ENCODE assay signal across 8 cellular contexts in the genomic region with DNA sequence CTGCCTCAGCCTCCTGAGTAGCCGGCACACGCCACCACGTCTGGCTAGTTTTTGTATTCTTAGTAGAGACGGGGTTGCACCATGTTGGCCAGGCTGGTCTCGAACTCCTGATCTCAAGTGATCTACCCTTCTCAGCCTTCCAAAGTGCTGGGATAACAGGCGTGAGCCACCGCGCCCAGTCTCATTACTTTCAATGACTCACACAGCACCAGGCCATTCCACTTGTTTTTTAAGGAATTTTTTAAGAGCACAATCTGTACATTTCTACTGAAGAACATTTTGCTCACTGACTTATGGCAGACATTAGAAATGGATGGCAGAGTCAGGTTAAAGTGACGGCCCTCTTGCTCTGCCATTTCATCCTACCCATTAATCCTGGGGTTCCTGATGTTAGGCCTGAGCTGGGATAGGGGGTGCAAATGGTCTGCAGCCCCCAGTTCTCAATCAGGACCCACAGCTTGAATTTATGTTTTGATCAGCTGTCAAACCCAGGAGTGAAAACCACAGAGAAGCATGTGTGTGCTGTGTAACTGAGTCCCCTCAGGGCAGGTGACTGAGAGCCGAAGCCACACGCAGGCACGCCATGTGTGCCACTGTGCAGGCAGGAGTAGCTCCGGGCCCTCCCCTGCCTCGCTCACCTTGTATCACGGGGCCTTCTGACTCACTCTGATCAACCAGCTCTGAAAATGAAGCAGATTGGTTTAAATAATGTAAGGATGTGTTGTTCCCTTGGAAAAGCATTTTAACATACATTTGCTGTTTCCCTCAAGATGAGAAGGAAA.
DNase-seq lines count a peak whose midpoint lies in the region; ATAC-seq, FAIRE-seq and TF ChIP-seq lines count a peak whose summit lies in the region.
"Not testable (repeated sequence)": the region's sequence is repeated elsewhere in the genome, so short reads cannot be mapped to it uniquely, and the experiment has no call there.

No MANE protein-coding gene starts in this region.

- H3K4me3 ChIP-seq in BE2C (ENCODE audit: low read depth, low read length); PC-3 (ENCODE audit: low read length); GM12878; lower leg skin (ENCODE audit: low read depth, poor library complexity, severe bottlenecking); spleen; upper lobe of left lung: not testable (repeated sequence)

- not testable (repeated sequence) for H3K36me3 ChIP-seq in BE2C; PC-3 (ENCODE audit: low read depth, low read length); GM12878 (ENCODE audit: control insufficient read depth in 2 of 2, insufficient read depth in 2 of 2, low read length in 1 of 2); spleen; upper lobe of left lung

- in situ Hi-C loops in GM12878 (cut with MboI): not testable (repeated sequence)

- CTCF ChIA-PET in PC-3 (lab: Charles Lee); activated B cell treated with CpG ODN at 0.5 μM for 24 hours (lab: Charles Lee); GM12878 (lab: Yijun Ruan, JAX): not testable (repeated sequence)

- SMC1A ChIA-PET in GM12878 (lab: Charles Lee; ENCODE audit: uncharacterized antibody, unreplicated experiment): not testable (repeated sequence)

- TF ChIP-seq CTCF in BE2C (IDR thresholded peaks at IDR 0.05; ENCODE audit: low read depth, low read length); PC-3 (conservative IDR thresholded peaks at IDR 0.05; ENCODE audit: low read depth, low read length); activated B cell treated with CpG ODN at 0.5 μM for 24 hours (IDR thresholded peaks at IDR 0.05); GM12878 (IDR thresholded peaks at IDR 0.05 in 2 of 3, conservative IDR thresholded peaks at IDR 0.05 in 1 of 3; ENCODE audit: control insufficient read depth in 2 of 3, extremely low read depth in 1 of 3, insufficient read depth in 1 of 3, low read depth in 3 of 3, low read length in 3 of 3); lower leg skin (IDR thresholded peaks at IDR 0.05); spleen (IDR thresholded peaks at IDR 0.05 in 8 of 11, conservative IDR thresholded peaks at IDR 0.05 in 3 of 11); upper lobe of left lung (IDR thresholded peaks at IDR 0.05): not testable (repeated sequence)

- intact Hi-C loops in PC-3 (cut with micrococcal nuclease); activated B cell treated with CpG ODN at 0.5 μM for 24 hours (cut with micrococcal nuclease); GM12878 (cut with micrococcal nuclease; ENCODE audit: unreplicated experiment); Right ventricle myocardium inferior (cut with DNase I); lower leg skin (cut with DNase I; ENCODE audit: low total_unique reads); spleen (cut with DNase I; ENCODE audit: low total_unique reads): not testable (repeated sequence)

- RAD21 ChIA-PET in GM12878 (lab: Charles Lee; ENCODE audit: unreplicated experiment): not testable (repeated sequence)

- not testable (repeated sequence) for H3K4me2 ChIP-seq in PC-3 (ENCODE audit: low read length); GM12878 (ENCODE audit: control insufficient read depth, insufficient read depth)

- H3K4me1 Mint-ChIP-seq in activated B cell treated with CpG ODN at 0.5 μM for 24 hours: not testable (repeated sequence)

- BruUV-seq in PC-3 (replicated peaks; lab: Mats Ljungman, UMichigan): not testable (repeated sequence)
- TSS peak; percentile 69 for BruUV-seq in GM12878 (replicated peaks; lab: Mats Ljungman, UMichigan)

- not testable (repeated sequence) for H3F3A ChIP-seq in PC-3 (ENCODE audit: low read length, unreplicated experiment)

- not testable (repeated sequence) for TF ChIP-seq EP300 in GM12878 (IDR thresholded peaks at IDR 0.05; ENCODE audit: borderline replicate concordance in 1 of 2, control insufficient read depth in 1 of 2, low read depth in 2 of 2, low read length in 2 of 2); upper lobe of left lung (IDR thresholded peaks at IDR 0.05)

- not testable (repeated sequence) for H3K9me3 Mint-ChIP-seq in activated B cell treated with CpG ODN at 0.5 μM for 24 hours

- TF ChIP-seq RAD21 in GM12878 (IDR thresholded peaks at IDR 0.05; ENCODE audit: insufficient read depth, low read depth, low read length): not testable (repeated sequence)

- not testable (repeated sequence) for H2AFZ ChIP-seq in PC-3 (ENCODE audit: low read length); GM12878 (ENCODE audit: control insufficient read depth, low read depth, low read length)

- not testable (repeated sequence) for H3K9me2 ChIP-seq in PC-3 (replicated peaks; ENCODE audit: low read length)

- WGBS in GM12878 (ENCODE audit: insufficient coverage, insufficient replicate concordance, low lambda C conversion rate, missing lambda C conversion rate): 94% methylated on average over 6 of the region's 15 CpGs
- no CpG with 5 or more reads among the region's 15 CpGs for WGBS in lower leg skin, 2 donors
- WGBS in spleen, 5 donors: 80 to 96% (median 94%) methylated on average over 1 to 6 of the region's 15 CpGs; no CpG with 5 or more reads in 1 of the 5 donors
- 100% methylated on average over 5 of the region's 15 CpGs; no CpG with 5 or more reads in 1 of the 2 donors for WGBS in upper lobe of left lung, 2 donors

- not testable (repeated sequence) for FAIRE-seq in GM12878 (lab: Jason Lieb, UNC)

- H3K27me3 ChIP-seq in BE2C; PC-3 (ENCODE audit: low read length); GM12878 (replicated peaks in 1 of 2; ENCODE audit: control insufficient read depth in 2 of 2, insufficient read depth in 2 of 2, low read length in 1 of 2); spleen (replicated peaks in 1 of 7); upper lobe of left lung: not testable (repeated sequence)

- H3K4me1 ChIP-seq in BE2C; PC-3 (ENCODE audit: insufficient read depth, low read length); GM12878 (ENCODE audit: control insufficient read depth, insufficient read depth, low read length); spleen; upper lobe of left lung: not testable (repeated sequence)

- H3K36me3 Mint-ChIP-seq in activated B cell treated with CpG ODN at 0.5 μM for 24 hours (ENCODE audit: low read depth): not testable (repeated sequence)

- H3K27ac Mint-ChIP-seq in activated B cell treated with CpG ODN at 0.5 μM for 24 hours: not testable (repeated sequence)

- TF ChIP-seq POLR2A in GM12878 (IDR thresholded peaks at IDR 0.05; ENCODE audit: low read depth, low read length); lower leg skin (IDR thresholded peaks at IDR 0.05); spleen (IDR thresholded peaks at IDR 0.05); upper lobe of left lung (IDR thresholded peaks at IDR 0.05): not testable (repeated sequence)

- not testable (repeated sequence) for H3K27ac ChIP-seq in PC-3 (ENCODE audit: low read length); GM12878 (ENCODE audit: control insufficient read depth, insufficient read depth); spleen; upper lobe of left lung

- peak; percentile 3 for DNase-seq in BE2C
- DNase-seq in PC-3; activated B cell treated with CpG ODN at 0.5 μM for 24 hours; GM12878 (ENCODE audit: low read depth, low spot score): not testable (repeated sequence)
- peak; percentile 4 for DNase-seq in Right ventricle myocardium inferior (ENCODE audit: missing footprints)
- DNase-seq in lower leg skin (ENCODE audit: low spot score in 2 of 2): peak; percentile 19 to 46
- DNase-seq in spleen: peak; percentile 62
- DNase-seq in upper lobe of left lung: peak; percentile 12 to 38

- not testable (repeated sequence) for H3K4me3 Mint-ChIP-seq in activated B cell treated with CpG ODN at 0.5 μM for 24 hours

- H3K79me2 ChIP-seq in PC-3 (ENCODE audit: low read length); GM12878 (ENCODE audit: control insufficient read depth, insufficient read depth, low read length): not testable (repeated sequence)

- POLR2A ChIA-PET in PC-3 (lab: Charles Lee; ENCODE audit: unreplicated experiment); activated B cell treated with CpG ODN at 0.5 μM for 24 hours (lab: Charles Lee); GM12878 (lab: Charles Lee): not testable (repeated sequence)

- H3K9me3 ChIP-seq in BE2C; PC-3 (ENCODE audit: low read length); GM12878 (replicated peaks; ENCODE audit: control insufficient read depth, insufficient read depth, low read length); spleen; upper lobe of left lung: not testable (repeated sequence)

- H3K27me3 Mint-ChIP-seq in activated B cell treated with CpG ODN at 0.5 μM for 24 hours: not testable (repeated sequence)

- H3K9ac ChIP-seq in PC-3 (ENCODE audit: low read length); GM12878 (ENCODE audit: control insufficient read depth, insufficient read depth, low read length): not testable (repeated sequence)

- not testable (repeated sequence) for H4K20me1 ChIP-seq in PC-3 (ENCODE audit: low read length); GM12878 (ENCODE audit: control insufficient read depth, insufficient read depth)

- ATAC-seq in PC-3: peak; percentile 91
- peak; percentile 65 for ATAC-seq in activated B cell treated with CpG ODN at 0.5 μM for 24 hours (ENCODE audit: low read depth)
- ATAC-seq in GM12878, Right ventricle myocardium inferior: not testable (repeated sequence)
- peak; percentile 23 to 55 for ATAC-seq in upper lobe of left lung (ENCODE audit: low FRiP score in 2 of 2)
